ENCODE assay signal across 1 cellular context in the genomic region with DNA sequence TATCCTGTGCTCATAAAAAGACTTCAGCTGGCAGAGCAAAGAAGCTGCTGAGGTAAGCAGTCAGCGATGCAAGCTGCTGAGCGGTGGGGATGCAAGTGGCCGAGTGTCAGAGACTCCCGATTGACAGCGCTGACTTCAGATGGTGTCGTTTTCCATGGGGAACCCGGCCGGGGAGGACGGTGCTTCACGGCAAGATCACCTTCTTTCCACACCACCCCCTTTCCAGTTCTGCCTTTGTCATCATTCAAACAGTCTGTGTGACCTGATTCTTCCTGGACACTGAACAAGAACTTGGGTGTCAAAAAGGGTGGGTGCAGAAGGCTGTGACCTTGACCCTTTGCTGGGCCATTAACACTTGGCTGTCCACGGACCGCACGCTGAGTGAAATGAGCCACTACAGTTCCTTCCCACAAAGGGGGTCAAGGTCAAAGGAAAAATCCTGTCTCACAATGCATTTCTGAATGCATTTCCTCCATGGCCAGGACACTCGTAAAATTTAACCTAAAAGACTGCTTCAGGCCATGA.
TF ChIP-seq lines count a peak whose summit lies in the region.

No MANE protein-coding gene starts in this region.

TF ChIP-seq in H1, 55 proteins besides CTCF, POLR2A, EP300 and RAD21:
- TF ChIP-seq KDM1A (IDR thresholded peaks at IDR 0.05; ENCODE audit: borderline replicate concordance, low read length) = 0 out of 2 replicates have a peak, but pooled peaks have one; percentile 13
- TF ChIP-seq CHD2 (IDR thresholded peaks at IDR 0.05; ENCODE audit: low read length) = no peak
- TF ChIP-seq SIX5 (IDR thresholded peaks at IDR 0.05; ENCODE audit: low read depth, low read length) = no peak
- TF ChIP-seq CBX8 (IDR thresholded peaks at IDR 0.05; ENCODE audit: borderline replicate concordance, low read depth, low read length) = no peak
- no peak for TF ChIP-seq GTF2F1 (IDR thresholded peaks at IDR 0.05; ENCODE audit: borderline replicate concordance, low read depth, low read length)
- TF ChIP-seq TCF12 (IDR thresholded peaks at IDR 0.05; ENCODE audit: low read depth, low read length) = no peak
- TF ChIP-seq SP2 (IDR thresholded peaks at IDR 0.05; ENCODE audit: low read length) = no peak
- TF ChIP-seq MAFK (IDR thresholded peaks at IDR 0.05; ENCODE audit: low read depth, low read length) = 0 out of 2 replicates have a peak, but pooled peaks have one; percentile 28
- TF ChIP-seq POU5F1 (IDR thresholded peaks at IDR 0.05; ENCODE audit: low read depth, low read length) = no peak
- TF ChIP-seq ATF2 (IDR thresholded peaks at IDR 0.05; ENCODE audit: low read length) = peak; percentile 36; the same call in 1 of the 2 replicates
- peak; percentile 57; the same call in 1 of the 2 replicates for TF ChIP-seq POLR2AphosphoS5 (IDR thresholded peaks at IDR 0.05; ENCODE audit: low read depth, low read length)
- TF ChIP-seq, protein P1, sequence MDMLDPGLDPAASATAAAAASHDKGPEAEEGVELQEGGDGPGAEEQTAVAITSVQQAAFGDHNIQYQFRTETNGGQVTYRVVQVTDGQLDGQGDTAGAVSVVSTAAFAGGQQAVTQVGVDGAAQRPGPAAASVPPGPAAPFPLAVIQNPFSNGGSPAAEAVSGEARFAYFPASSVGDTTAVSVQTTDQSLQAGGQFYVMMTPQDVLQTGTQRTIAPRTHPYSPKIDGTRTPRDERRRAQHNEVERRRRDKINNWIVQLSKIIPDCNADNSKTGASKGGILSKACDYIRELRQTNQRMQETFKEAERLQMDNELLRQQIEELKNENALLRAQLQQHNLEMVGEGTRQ (IDR thresholded peaks at IDR 0.05; ENCODE audit: low read length) = no peak
- TF ChIP-seq FOSL1 (IDR thresholded peaks at IDR 0.05; ENCODE audit: insufficient read depth, low read depth, low read length) = no peak
- TF ChIP-seq CHD1 (IDR thresholded peaks at IDR 0.05; ENCODE audit: low read depth, low read length) = no peak
- TF ChIP-seq JUND (IDR thresholded peaks at IDR 0.05; ENCODE audit: low read length) = no peak
- TF ChIP-seq BCL11A (IDR thresholded peaks at IDR 0.05; ENCODE audit: low read depth in 2 of 2, low read length in 2 of 2) = no peak
- TF ChIP-seq KDM5A (IDR thresholded peaks at IDR 0.05; ENCODE audit: low read length) = no peak
- no peak for TF ChIP-seq RXRA (IDR thresholded peaks at IDR 0.05; ENCODE audit: insufficient read depth, low read depth, low read length)
- no peak for TF ChIP-seq BRCA1 (IDR thresholded peaks at IDR 0.05; ENCODE audit: low read depth, low read length)
- TF ChIP-seq HDAC2 (IDR thresholded peaks at IDR 0.05; ENCODE audit: borderline replicate concordance in 1 of 2, low read depth in 2 of 2, low read length in 2 of 2) = no peak
- TF ChIP-seq YY1 (IDR thresholded peaks at IDR 0.05; ENCODE audit: low read depth, low read length) = no peak
- TF ChIP-seq, protein P2, sequence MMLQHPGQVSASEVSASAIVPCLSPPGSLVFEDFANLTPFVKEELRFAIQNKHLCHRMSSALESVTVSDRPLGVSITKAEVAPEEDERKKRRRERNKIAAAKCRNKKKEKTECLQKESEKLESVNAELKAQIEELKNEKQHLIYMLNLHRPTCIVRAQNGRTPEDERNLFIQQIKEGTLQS (IDR thresholded peaks at IDR 0.05; ENCODE audit: insufficient read depth, low read depth, low read length) = no peak
- TF ChIP-seq HDAC6 (IDR thresholded peaks at IDR 0.05; ENCODE audit: low read depth, low read length) = no peak
- TF ChIP-seq SIN3A (conservative IDR thresholded peaks at IDR 0.05 in 1 of 2, IDR thresholded peaks at IDR 0.05 in 1 of 2; ENCODE audit: low read depth in 1 of 2, low read length in 2 of 2) = no peak; a peak in 1 of 4 replicates
- TF ChIP-seq MAX (IDR thresholded peaks at IDR 0.05) = 0 out of 2 replicates have a peak, but pooled peaks have one; percentile 9
- no peak for TF ChIP-seq RNF2 (IDR thresholded peaks at IDR 0.05; ENCODE audit: borderline replicate concordance, low read depth, low read length, missing control alignments, poor library complexity, severe bottlenecking)
- TF ChIP-seq, protein P3, sequence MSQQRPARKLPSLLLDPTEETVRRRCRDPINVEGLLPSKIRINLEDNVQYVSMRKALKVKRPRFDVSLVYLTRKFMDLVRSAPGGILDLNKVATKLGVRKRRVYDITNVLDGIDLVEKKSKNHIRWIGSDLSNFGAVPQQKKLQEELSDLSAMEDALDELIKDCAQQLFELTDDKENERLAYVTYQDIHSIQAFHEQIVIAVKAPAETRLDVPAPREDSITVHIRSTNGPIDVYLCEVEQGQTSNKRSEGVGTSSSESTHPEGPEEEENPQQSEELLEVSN (IDR thresholded peaks at IDR 0.05) = 0 out of 2 replicates have a peak, but pooled peaks have one; percentile 14
